ENCODE assay signal across 9 cellular contexts in the genomic region with DNA sequence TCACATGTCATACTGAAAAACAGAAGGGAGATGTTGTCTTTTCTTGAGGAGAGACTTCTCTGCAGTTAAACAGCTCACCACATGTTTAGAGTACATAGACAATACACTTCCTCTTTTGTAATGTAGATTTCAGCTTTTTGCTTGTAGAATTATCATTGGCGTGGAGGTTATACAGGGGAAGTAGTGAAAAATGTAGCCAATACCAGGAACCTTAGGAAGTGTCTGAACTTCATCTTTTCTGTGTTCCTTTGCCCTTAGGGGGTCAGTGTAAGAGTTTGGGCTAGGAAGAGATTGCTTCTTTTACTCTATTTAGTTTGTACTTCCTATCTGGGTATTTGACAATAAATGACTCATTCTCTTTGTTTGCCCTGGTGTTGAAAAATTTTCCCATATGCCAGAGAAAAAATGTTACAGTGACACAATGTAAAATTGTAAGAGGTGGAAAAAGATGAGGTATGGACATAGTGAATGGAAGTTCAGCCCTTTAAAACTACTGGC. TPM values are rescaled to one million over a fixed set of nuclear protein-coding genes. Genes with fewer than 3 reads are reported as not detected.
DNase-seq lines count a peak whose midpoint lies in the region; ATAC-seq and TF ChIP-seq lines count a peak whose summit lies in the region.
"Had no signal": no experiment of that assay in that cellular context is flagged by ENCODE, and none has a peak within 500 bp of the region (broad histone marks: within the 10 kb centered on the region; RNA-seq: fewer than 3 reads in every experiment).

No MANE protein-coding gene starts in this region.

- peaks cover 5% of the 10 kb centered on the region for H3K4me1 Mint-ChIP-seq in activated naive CD8-positive, alpha-beta T cell treated with anti-CD3 and anti-CD28 coated beads for 36 hours

- H3K4me1 ChIP-seq in lower lobe of right lung, result peaks cover 9% of the 10 kb centered on the region

- H3K27ac ChIP-seq in lower lobe of right lung (no peak overlapping the region), dorsolateral prefrontal cortex (no peak overlapping the region)

- H3K36me3 ChIP-seq in lower lobe of right lung, result no peaks in the 10 kb centered on the region

- intact Hi-C loops in lower lobe of right lung (cut with DNase I) (no loop called here), dorsolateral prefrontal cortex (cut with DNase I) (no loop called here)

- peaks cover 17% of the 10 kb centered on the region for H3K27me3 Mint-ChIP-seq in activated naive CD8-positive, alpha-beta T cell treated with anti-CD3 and anti-CD28 coated beads for 36 hours
- H3K27me3 Mint-ChIP-seq: activated naive CD4-positive, alpha-beta T cell treated with anti-CD3 and anti-CD28 coated beads, Interleukin-2, amount 50 U/mL, for 24 hours had no signal

- peak; percentile 46 for ATAC-seq in GM18508 (IDR thresholded peaks at IDR 0.05; ENCODE audit: insufficient read depth, unreplicated experiment)
- ATAC-seq in HG02981 (IDR thresholded peaks at IDR 0.05; ENCODE audit: unreplicated experiment), result peak; percentile 83
- ATAC-seq in lower lobe of right lung, result peak; percentile 90 to 91

- no peaks in the 10 kb centered on the region for H3K9me3 ChIP-seq in lower lobe of right lung

- TF ChIP-seq CTCF in lower lobe of right lung (IDR thresholded peaks at IDR 0.05), result no peak
- TF ChIP-seq CTCF in dorsolateral prefrontal cortex (IDR thresholded peaks at IDR 0.05 in 54 of 56, conservative IDR thresholded peaks at IDR 0.05 in 2 of 56; ENCODE audit: low read depth in 1 of 56, partially characterized antibody in 56 of 56), result no peak

- no peaks in the 10 kb centered on the region for H3K9me3 Mint-ChIP-seq in activated naive CD8-positive, alpha-beta T cell treated with anti-CD3 and anti-CD28 coated beads for 36 hours
- H3K9me3 Mint-ChIP-seq: activated naive CD4-positive, alpha-beta T cell treated with anti-CD3 and anti-CD28 coated beads, Interleukin-2, amount 50 U/mL, for 24 hours had no signal

- no peak for TF ChIP-seq POLR2A in erythroblast (IDR thresholded peaks at IDR 0.05; ENCODE audit: low read length)

- H3K4me3 ChIP-seq in lower lobe of right lung, result no peak overlapping the region
- no peak overlapping the region for H3K4me3 ChIP-seq in dorsolateral prefrontal cortex

- no peak overlapping the region for H3K4me3 Mint-ChIP-seq in activated naive CD8-positive, alpha-beta T cell treated with anti-CD3 and anti-CD28 coated beads for 36 hours
- H3K4me3 Mint-ChIP-seq: activated naive CD4-positive, alpha-beta T cell treated with anti-CD3 and anti-CD28 coated beads, Interleukin-2, amount 50 U/mL, for 24 hours had no signal

- H3K27ac Mint-ChIP-seq in activated naive CD8-positive, alpha-beta T cell treated with anti-CD3 and anti-CD28 coated beads for 36 hours, result no peak overlapping the region
- H3K27ac Mint-ChIP-seq: activated naive CD4-positive, alpha-beta T cell treated with anti-CD3 and anti-CD28 coated beads, Interleukin-2, amount 50 U/mL, for 24 hours had no signal

- H3K36me3 Mint-ChIP-seq in activated naive CD8-positive, alpha-beta T cell treated with anti-CD3 and anti-CD28 coated beads for 36 hours, result no peaks in the 10 kb centered on the region
- H3K36me3 Mint-ChIP-seq: activated naive CD4-positive, alpha-beta T cell treated with anti-CD3 and anti-CD28 coated beads, Interleukin-2, amount 50 U/mL, for 24 hours had no signal

- DNase-seq in SIG-M5 treated with dmso at 0.1 percent for 504 hours (lab: John Stamatoyannopoulos, UW; ENCODE audit: unreplicated experiment) (peak; percentile 99), lower lobe of right lung (no peak), NCI-H1417 (lab: John Stamatoyannopoulos, UW) (no peak), dorsolateral prefrontal cortex (no peak), erythroblast (lab: John Stamatoyannopoulos, UW) (no peak)
- DNase-seq in activated naive CD8-positive, alpha-beta T cell treated with anti-CD3 and anti-CD28 coated beads for 36 hours, result no peak

- H3K27me3 ChIP-seq in lower lobe of right lung (ENCODE audit: low read depth) (no peaks in the 10 kb centered on the region), dorsolateral prefrontal cortex (peaks cover 0 to 8% (median 0%) of the 10 kb centered on the region in 45 donors)

RNA-seq across cellular contexts. Expression of gene CDKN2B, which starts 21.0 kb away (rescaled TPM):
- total RNA-seq in lower lobe of right lung, result 17.9 TPM
- total RNA-seq in activated naive CD8-positive, alpha-beta T cell treated with anti-CD3 and anti-CD28 coated beads for 36 hours, result not detected
- 10 to 100 TPM in 1 of 120 experiments, 1 to 10 TPM in 119; 1.4 to 10.3 (median 2.9) TPM for total RNA-seq in dorsolateral prefrontal cortex

RNA-seq across cellular contexts. Expression of gene CDKN2B-AS1, which starts 35.6 kb away (rescaled TPM):
- 2.4 TPM for total RNA-seq in lower lobe of right lung
- under 1 TPM in 1 of 2 experiments, not detected in 1; 0.10 TPM for total RNA-seq in activated naive CD8-positive, alpha-beta T cell treated with anti-CD3 and anti-CD28 coated beads for 36 hours
- 1 to 10 TPM in 119 of 120 experiments, under 1 TPM in 1; 0.63 to 5.4 (median 2.5) TPM for total RNA-seq in dorsolateral prefrontal cortex

RNA-seq across cellular contexts. Expression of gene CDKN2A, which starts 36.0 kb away (rescaled TPM):
- total RNA-seq in lower lobe of right lung (8.4 TPM), dorsolateral prefrontal cortex (10 to 100 TPM in 4 of 120 experiments, 1 to 10 TPM in 115, under 1 TPM in 1; 0.87 to 11.8 (median 5.2) TPM)
- total RNA-seq in activated naive CD8-positive, alpha-beta T cell treated with anti-CD3 and anti-CD28 coated beads for 36 hours, result 1 to 10 TPM in 1 of 2 experiments, under 1 TPM in 1; 0.97 to 1.5 TPM
